1 cellular context compared by ENCODE assay signal in genomic region chr12:50894216-50894615, GRCh38.
TF ChIP-seq lines count a peak whose summit lies in the region.

No MANE protein-coding gene starts in this region.

TF ChIP-seq in GM23338, 12 proteins besides CTCF, POLR2A, EP300 and RAD21:
- TF ChIP-seq ZNF462 (CRISPR knock-in tag; IDR thresholded peaks at IDR 0.05) (no peak), ZNF331 (CRISPR knock-in tag; IDR thresholded peaks at IDR 0.05; ENCODE audit: low read depth) (no peak), EZH2 (IDR thresholded peaks at IDR 0.05; ENCODE audit: low read depth, unreplicated experiment) (no peak), NANOG (IDR thresholded peaks at IDR 0.05; ENCODE audit: borderline replicate concordance) (no peak), EZH2phosphoT487 (IDR thresholded peaks at IDR 0.05; ENCODE audit: unreplicated experiment) (no peak), POLR2AphosphoS5 (IDR thresholded peaks at IDR 0.05; ENCODE audit: low read depth) (no peak), ZNF114 (CRISPR knock-in tag; IDR thresholded peaks at IDR 0.05) (no peak), JUNB (IDR thresholded peaks at IDR 0.05; ENCODE audit: unreplicated experiment) (no peak), REST (IDR thresholded peaks at IDR 0.05; ENCODE audit: unreplicated experiment) (no peak), ETS1 (IDR thresholded peaks at IDR 0.05) (no peak), CREB1 (CRISPR knock-in tag; IDR thresholded peaks at IDR 0.05; ENCODE audit: low read depth) (no peak), STAT1 (IDR thresholded peaks at IDR 0.05; ENCODE audit: unreplicated experiment) (no peak)
